Comparison of ENCODE assay signal across 1 cellular context in genomic region chr10:35124540-35124939, GRCh38.
TF ChIP-seq lines count a peak whose summit lies in the region.

No MANE protein-coding gene starts in this region.

TF ChIP-seq in K562, 482 proteins besides CTCF, POLR2A, EP300 and RAD21 (continues in another document):
- no peak for TF ChIP-seq ZEB2 (IDR thresholded peaks at IDR 0.05)
- peak; percentile 63 for TF ChIP-seq DPF2 (IDR thresholded peaks at IDR 0.05)
- peak; percentile 25; the same call in 1 of the 2 replicates for TF ChIP-seq ZNF592 (IDR thresholded peaks at IDR 0.05)
- no peak for TF ChIP-seq HIVEP1 (CRISPR knock-in tag; IDR thresholded peaks at IDR 0.05)
- TF ChIP-seq MCM2 (IDR thresholded peaks at IDR 0.05; ENCODE audit: low read depth) = no peak
- no peak for TF ChIP-seq ZFP91 (CRISPR knock-in tag; IDR thresholded peaks at IDR 0.05)
- no peak for TF ChIP-seq HMGXB4 (CRISPR knock-in tag; IDR thresholded peaks at IDR 0.05)
- no peak for TF ChIP-seq C11orf30 (IDR thresholded peaks at IDR 0.05; ENCODE audit: low read depth)
- TF ChIP-seq CBX8 (IDR thresholded peaks at IDR 0.05; ENCODE audit: borderline replicate concordance, extremely low read depth, low read depth, low read length, poor library complexity, severe bottlenecking) = no peak
- no peak for TF ChIP-seq KLF16 (IDR thresholded peaks at IDR 0.05)
- 0 out of 2 replicates have a peak, but pooled peaks have one; percentile 13 for TF ChIP-seq MYBL2 (IDR thresholded peaks at IDR 0.05; ENCODE audit: low read depth)
- no peak for TF ChIP-seq MYBL2 (CRISPR knock-in tag; IDR thresholded peaks at IDR 0.05; ENCODE audit: borderline replicate concordance)
- TF ChIP-seq SRSF3 (IDR thresholded peaks at IDR 0.05; ENCODE audit: insufficient read depth, low read length) = no peak
- TF ChIP-seq GABPB1 (CRISPR knock-in tag; IDR thresholded peaks at IDR 0.05) = no peak
- peak; percentile 84 for TF ChIP-seq PKNOX1 (IDR thresholded peaks at IDR 0.05)
- TF ChIP-seq SMAD2 (IDR thresholded peaks at IDR 0.05; ENCODE audit: low read depth, low read length) = no peak
- TF ChIP-seq FOSL1 (tag; conservative IDR thresholded peaks at IDR 0.05) = no peak
- TF ChIP-seq PHB (CRISPR knock-in tag; IDR thresholded peaks at IDR 0.05) = no peak
- TF ChIP-seq L3MBTL2 (IDR thresholded peaks at IDR 0.05) = peak; percentile 50
- TF ChIP-seq CGGBP1 (CRISPR knock-in tag; IDR thresholded peaks at IDR 0.05) = no peak
- TF ChIP-seq NFATC3 (IDR thresholded peaks at IDR 0.05) = no peak
- TF ChIP-seq TEAD1 (CRISPR knock-in tag; IDR thresholded peaks at IDR 0.05) = no peak
- no peak for TF ChIP-seq PTRF (tag; IDR thresholded peaks at IDR 0.05)
- no peak for TF ChIP-seq CXXC5 (CRISPR knock-in tag; IDR thresholded peaks at IDR 0.05)
- peak; percentile 90 for TF ChIP-seq CEBPB (tag; IDR thresholded peaks at IDR 0.05)
- TF ChIP-seq HMBOX1 (IDR thresholded peaks at IDR 0.05) = peak; percentile 32; the same call in 1 of the 2 replicates
- TF ChIP-seq ATF7 (IDR thresholded peaks at IDR 0.05) = 0 out of 2 replicates have a peak, but pooled peaks have one; percentile 29
- TF ChIP-seq NR3C1 (CRISPR knock-in tag; IDR thresholded peaks at IDR 0.05) = no peak
- TF ChIP-seq MLLT1 (IDR thresholded peaks at IDR 0.05) = no peak
- no peak for TF ChIP-seq VEZF1 (CRISPR knock-in tag; IDR thresholded peaks at IDR 0.05)
- TF ChIP-seq SMARCC2 (IDR thresholded peaks at IDR 0.05; ENCODE audit: low read depth) = no peak
- no peak for TF ChIP-seq E2F4 (CRISPR knock-in tag; IDR thresholded peaks at IDR 0.05; ENCODE audit: low read depth)
- TF ChIP-seq MTA1 (IDR thresholded peaks at IDR 0.05; ENCODE audit: borderline replicate concordance) = no peak
- TF ChIP-seq BDP1 (IDR thresholded peaks at IDR 0.05; ENCODE audit: insufficient read depth, insufficient read length) = no peak
- peak; percentile 40 to 52; a peak in 2 of 4 replicates for TF ChIP-seq TRIM24 (IDR thresholded peaks at IDR 0.05)
- TF ChIP-seq ARID1B (IDR thresholded peaks at IDR 0.05) = 0 out of 2 replicates have a peak, but pooled peaks have one; percentile 20
- no peak for TF ChIP-seq CEBPG (CRISPR knock-in tag; IDR thresholded peaks at IDR 0.05)
- TF ChIP-seq CEBPG (tag; conservative IDR thresholded peaks at IDR 0.05 in 1 of 2, IDR thresholded peaks at IDR 0.05 in 1 of 2) = peak in 1 of 2 experiments; percentile 78; a peak in 3 of 4 replicates
- TF ChIP-seq SMARCA4 (IDR thresholded peaks at IDR 0.05) = peak; percentile 55; the same call in 1 of the 2 replicates
- TF ChIP-seq KAT8 (IDR thresholded peaks at IDR 0.05; ENCODE audit: low read depth) = no peak
- no peak for TF ChIP-seq ZC3H4 (CRISPR knock-in tag; IDR thresholded peaks at IDR 0.05; ENCODE audit: borderline replicate concordance)
- TF ChIP-seq RBBP5 (IDR thresholded peaks at IDR 0.05; ENCODE audit: borderline replicate concordance, insufficient read depth, low read length, poor library complexity, severe bottlenecking) = no peak
- no peak for TF ChIP-seq ELF4 (CRISPR knock-in tag; IDR thresholded peaks at IDR 0.05)
- TF ChIP-seq TFAM (CRISPR knock-in tag; conservative IDR thresholded peaks at IDR 0.05) = no peak
